Comparison of ENCODE assay signal across 7 cellular contexts in genomic region chr20:23320317-23320716, GRCh38. TPM values are rescaled to one million over a fixed set of nuclear protein-coding genes. Genes with fewer than 3 reads are reported as not detected.
DNase-seq lines count a peak whose midpoint lies in the region; TF ChIP-seq lines count a peak whose summit lies in the region.

No MANE protein-coding gene starts in this region.

- H3K27me3 ChIP-seq in Loucy (ENCODE audit: insufficient read depth, low read length, poor library complexity, severe bottlenecking) (no peaks in the 10 kb centered on the region), mammary epithelial cell (ENCODE audit: insufficient read depth, low read length) (no peaks in the 10 kb centered on the region)

- H4K20me1 ChIP-seq in Loucy (ENCODE audit: insufficient read depth, low read length, poor library complexity, severe bottlenecking) = no peaks in the 10 kb centered on the region
- H4K20me1 ChIP-seq in mammary epithelial cell (ENCODE audit: insufficient read depth, low read length) = no peaks in the 10 kb centered on the region

- no peaks in the 10 kb centered on the region for H3K36me3 Mint-ChIP-seq in nephron (ENCODE audit: low read depth)

- H3K4me3 ChIP-seq in Loucy (ENCODE audit: low read length, poor library complexity, severe bottlenecking) (no peak overlapping the region), mammary epithelial cell (replicated peaks in 1 of 3; ENCODE audit: insufficient read depth in 1 of 3, low read depth in 2 of 3, low read length in 3 of 3) (no peak overlapping the region)

- H3K4me1 Mint-ChIP-seq in nephron = no peaks in the 10 kb centered on the region

- DNase-seq in EH (ENCODE audit: low read depth) = peak; percentile 31
- no peak for DNase-seq in mammary epithelial cell
- DNase-seq in GDM1 (lab: John Stamatoyannopoulos, UW) = no peak
- no peak for DNase-seq in NCI-H345 treated with DMSO at 0.1 percent for 48 hours (lab: John Stamatoyannopoulos, UW; ENCODE audit: unreplicated experiment)
- no peak for DNase-seq in NCI-H524 treated with DMSO at 0.1 percent for 48 hours (lab: John Stamatoyannopoulos, UW)

- no TSS peak for BruUV-seq in mammary epithelial cell (replicated peaks; lab: Mats Ljungman, UMichigan)

- in situ Hi-C loops in mammary epithelial cell (cut with MboI; ENCODE audit: low sequenced_read_pairs in 2 of 2) = no loop called here

- H3K9me3 Mint-ChIP-seq in nephron = no peaks in the 10 kb centered on the region

- H3K4me1 ChIP-seq in Loucy (ENCODE audit: insufficient read depth, low read length, poor library complexity, severe bottlenecking) (peaks cover 12% of the 10 kb centered on the region), mammary epithelial cell (ENCODE audit: insufficient read depth, low read length) (no peaks in the 10 kb centered on the region)

- no peaks in the 10 kb centered on the region for H3K79me2 ChIP-seq in Loucy (ENCODE audit: insufficient read depth, low read length)
- no peaks in the 10 kb centered on the region for H3K79me2 ChIP-seq in mammary epithelial cell (ENCODE audit: insufficient read depth, low read length)

- dilution Hi-C loops in mammary epithelial cell (cut with HindIII; ENCODE audit: low sequenced_read_pairs) = no loop called here

- H2AFZ ChIP-seq in Loucy (ENCODE audit: low read length) (no peak overlapping the region), mammary epithelial cell (ENCODE audit: low read depth, low read length) (no peak overlapping the region)

- no peak overlapping the region for H3K4me3 Mint-ChIP-seq in nephron

- no peaks in the 10 kb centered on the region for H3K36me3 ChIP-seq in Loucy (ENCODE audit: insufficient read depth, low read length)
- H3K36me3 ChIP-seq in mammary epithelial cell (ENCODE audit: insufficient read depth, low read length) = no peaks in the 10 kb centered on the region

- peaks cover 4% of the 10 kb centered on the region for H3K27me3 Mint-ChIP-seq in nephron (ENCODE audit: low read depth)

- intact Hi-C loops in mammary epithelial cell (cut with micrococcal nuclease) = no loop called here

- no peak overlapping the region for H3K9ac ChIP-seq in Loucy (ENCODE audit: low read depth, low read length, poor library complexity, severe bottlenecking)
- no peak overlapping the region for H3K9ac ChIP-seq in mammary epithelial cell (ENCODE audit: insufficient read depth, low read length)

- peak; percentile 49 for TF ChIP-seq CTCF in Loucy (conservative IDR thresholded peaks at IDR 0.05; ENCODE audit: low read length)
- TF ChIP-seq CTCF in mammary epithelial cell (conservative IDR thresholded peaks at IDR 0.05 in 1 of 2, IDR thresholded peaks at IDR 0.05 in 1 of 2; ENCODE audit: extremely low read depth in 1 of 2, insufficient read depth in 1 of 2, low read depth in 1 of 2, low read length in 2 of 2) = peak; percentile 31
- peak in 2 of 3 experiments; percentile 14 to 17 for TF ChIP-seq CTCF in nephron (IDR thresholded peaks at IDR 0.05; ENCODE audit: unreplicated experiment in 3 of 3)

- no peaks in the 10 kb centered on the region for H3F3A ChIP-seq in Loucy (ENCODE audit: low read depth)

- CTCF ChIA-PET in mammary epithelial cell (lab: Charles Lee; ENCODE audit: low non-redundant PET) = no interaction called here

- H3K9me2 ChIP-seq in Loucy (replicated peaks; ENCODE audit: low read depth, low read length) = no peaks in the 10 kb centered on the region

- H3K4me2 ChIP-seq in Loucy (ENCODE audit: low read depth, low read length, poor library complexity, severe bottlenecking) (no peak overlapping the region), mammary epithelial cell (ENCODE audit: insufficient read depth, low read depth, low read length) (no peak overlapping the region)

- H3K27ac ChIP-seq in mammary epithelial cell (ENCODE audit: insufficient read depth, low read depth, low read length) = no peak overlapping the region

- H3K9me3 ChIP-seq in Loucy (ENCODE audit: insufficient read depth, low read depth, low read length) (no peaks in the 10 kb centered on the region), mammary epithelial cell (replicated peaks; ENCODE audit: insufficient read depth, low read length) (no peaks in the 10 kb centered on the region)

- no peak overlapping the region for H3K27ac Mint-ChIP-seq in nephron

- WGBS in mammary epithelial cell (ENCODE audit: low coverage, missing lambda C conversion rate) = 88% methylated on average over 6 of the region's 8 CpGs

RNA-seq across cellular contexts. Expression of gene NXT1, which starts 30.3 kb away (rescaled TPM):
- 10 to 100 TPM; 22.0 to 28.5 TPM for total RNA-seq in mammary epithelial cell
- 39.2 TPM for polyA plus RNA-seq in mammary epithelial cell
- 12.5 TPM for polyA minus RNA-seq in mammary epithelial cell

RNA-seq across cellular contexts. Expression of gene GZF1, which starts 41.7 kb away (rescaled TPM):
- 10 to 100 TPM; 13.2 to 15.8 TPM for total RNA-seq in mammary epithelial cell
- polyA plus RNA-seq in mammary epithelial cell = 11.5 TPM
- 2.6 TPM for polyA minus RNA-seq in mammary epithelial cell
